8 cellular contexts compared by ENCODE assay signal in genomic region chr13:79393564-79394249, GRCh38. TPM values are rescaled to one million over a fixed set of nuclear protein-coding genes. Genes with fewer than 3 reads are reported as not detected.
DNase-seq lines count a peak whose midpoint lies in the region; ATAC-seq lines count a peak whose summit lies in the region.

No MANE protein-coding gene starts in this region.

- peaks cover 84% of the 10 kb centered on the region for H3K36me3 Mint-ChIP-seq in activated T-helper 17 cell treated with anti-CD3 and anti-CD28 coated beads, Interleukin-2, amount 50 U/mL, for 72 hours (ENCODE audit: low read depth)
- peaks cover 6 to 14% of the 10 kb centered on the region in 2 donors for H3K36me3 Mint-ChIP-seq in naive B cell

- peak; percentile 18 for DNase-seq in stimulated activated CD4-positive, alpha-beta T cell treated with anti-CD3 and anti-CD28 coated beads, Interleukin-4, amount 100 ng/mL, for 24 hours
- no peak for DNase-seq in stimulated activated CD4-positive, alpha-beta T cell treated with anti-CD3 and anti-CD28 coated beads, Interleukin-4, amount 100 ng/mL, for 1 hour
- peak; percentile 48 for DNase-seq in NCI-H2171 (lab: John Stamatoyannopoulos, UW)
- peak; percentile 84 for DNase-seq in naive B cell
- no peak for DNase-seq in AG08395 (ENCODE audit: low spot score)
- no peak for DNase-seq in C1 segment of cervical spinal cord (lab: John Stamatoyannopoulos, UW)

- H3K9me3 Mint-ChIP-seq in activated T-helper 17 cell treated with anti-CD3 and anti-CD28 coated beads, Interleukin-2, amount 50 U/mL, for 72 hours = peaks cover 4% of the 10 kb centered on the region
- peaks cover 4 to 15% (median 6%) of the 10 kb centered on the region in 7 donors for H3K9me3 Mint-ChIP-seq in naive B cell

- H3K4me3 Mint-ChIP-seq in activated T-helper 17 cell treated with anti-CD3 and anti-CD28 coated beads, Interleukin-2, amount 50 U/mL, for 72 hours = peak overlapping the region; percentile 69
- peak overlapping the region; percentile 57 to 91 (median 80) for H3K4me3 Mint-ChIP-seq in naive B cell

- H3K27me3 Mint-ChIP-seq in activated T-helper 17 cell treated with anti-CD3 and anti-CD28 coated beads, Interleukin-2, amount 50 U/mL, for 72 hours = no peaks in the 10 kb centered on the region
- H3K27me3 Mint-ChIP-seq in naive B cell = no peaks in the 10 kb centered on the region

- H3K4me1 Mint-ChIP-seq in activated T-helper 17 cell treated with anti-CD3 and anti-CD28 coated beads, Interleukin-2, amount 50 U/mL, for 72 hours = peaks cover 54% of the 10 kb centered on the region
- H3K4me1 Mint-ChIP-seq in naive B cell = peaks cover 35 to 57% (median 54%) of the 10 kb centered on the region in 3 donors

- peak overlapping the region; percentile 82 for H3K27ac Mint-ChIP-seq in activated T-helper 17 cell treated with anti-CD3 and anti-CD28 coated beads, Interleukin-2, amount 50 U/mL, for 72 hours
- H3K27ac Mint-ChIP-seq in naive B cell = peak overlapping the region; percentile 88 to 97 (median 94)

- peak; percentile 90 for ATAC-seq in HG03025 (IDR thresholded peaks at IDR 0.05; ENCODE audit: low FRiP score, unreplicated experiment)
- ATAC-seq in activated T-helper 17 cell treated with anti-CD3 and anti-CD28 coated beads, Interleukin-2, amount 50 U/mL, for 72 hours (replicated peaks) = peak; percentile 6
- peak; percentile 91 to 92 for ATAC-seq in naive B cell (ENCODE audit: low read depth in 2 of 2)

RNA-seq across cellular contexts. Expression of gene RBM26, which starts 12.3 kb away (rescaled TPM):
- 10 to 100 TPM; 56.8 to 71.8 TPM for total RNA-seq in activated T-helper 17 cell treated with anti-CD3 and anti-CD28 coated beads, Interleukin-2, amount 50 U/mL, for 72 hours
- polyA plus RNA-seq in naive B cell (ENCODE audit: low read depth in 6 of 6) = 10 to 100 TPM; 15.1 to 28.8 (median 22.2) TPM

Comparison
In these comparisons a context has a peak if more than half of its experiments do, and no peak if none do; other contexts are left out.
1. DNase-seq: peak in stimulated activated CD4-positive, alpha-beta T cell treated with anti-CD3 and anti-CD28 coated beads, Interleukin-4, amount 100 ng/mL, for 24 hours (single experiment), NCI-H2171 (single experiment) and naive B cell (single experiment); none in stimulated activated CD4-positive, alpha-beta T cell treated with anti-CD3 and anti-CD28 coated beads, Interleukin-4, amount 100 ng/mL, for 1 hour (single experiment), AG08395 (single experiment) and C1 segment of cervical spinal cord (0 of 14).
2. ATAC-seq: peak in every context shown above with its lines; median percentile 92 in naive B cell; 90 in HG03025; 6 in activated T-helper 17 cell treated with anti-CD3 and anti-CD28 coated beads, Interleukin-2, amount 50 U/mL, for 72 hours.